Comparison of ENCODE assay signal across 25 cellular contexts in the genomic region with DNA sequence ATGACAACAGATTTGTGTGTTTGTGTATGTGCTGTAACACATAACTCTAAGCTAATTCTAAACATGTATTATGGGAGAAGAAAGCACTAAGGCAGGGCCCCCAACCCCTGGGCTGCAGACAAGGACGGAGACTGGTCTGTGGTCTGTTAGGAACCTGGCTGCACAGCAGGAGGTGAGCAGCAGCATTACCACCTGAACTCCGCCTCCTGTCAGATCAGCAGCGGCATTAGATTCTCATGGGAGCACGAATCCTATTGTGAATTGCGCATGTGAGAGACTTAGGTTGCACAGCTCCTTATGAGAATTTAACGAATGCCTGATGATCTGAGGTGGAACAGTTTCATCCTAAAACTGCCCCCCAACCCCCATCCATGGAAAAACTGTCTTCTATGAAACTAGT. TPM values are rescaled to one million over a fixed set of nuclear protein-coding genes. Genes with fewer than 3 reads are reported as not detected.
A peak's percentile ranks its signal among the peaks of the same experiment; 100 is the strongest.
DNase-seq lines count a peak whose midpoint lies in the region; TF ChIP-seq lines count a peak whose summit lies in the region.
"Had no signal": no experiment of that assay in that cellular context is flagged by ENCODE, and none has a peak within 500 bp of the region (broad histone marks: within the 10 kb centered on the region; RNA-seq: fewer than 3 reads in every experiment).

No MANE protein-coding gene starts in this region.

- H3K9ac ChIP-seq in endodermal cell (ENCODE audit: extremely low read depth, low read length, poor library complexity, severe bottlenecking): no peak overlapping the region
- H3K9ac ChIP-seq: BLaER1 treated with 17β-estradiol and CSF1 and Interleukin-3, amounts not matched to agents 10 nM and 100 nM; GM23248; SK-N-SH had no signal

- DNase-seq in NCI-H2171 treated with DMSO at 0.1 percent for 48 hours (lab: John Stamatoyannopoulos, UW): peak; percentile 72
- DNase-seq in NCI-H2171 (lab: John Stamatoyannopoulos, UW): no peak
- DNase-seq in NCI-H82 (lab: John Stamatoyannopoulos, UW): peak; percentile 59
- DNase-seq in endodermal cell: peak; percentile 76
- DNase-seq in cortex of kidney (lab: John Stamatoyannopoulos, UW): no peak
- DNase-seq in occipital lobe (lab: John Stamatoyannopoulos, UW): no peak
- DNase-seq in coronary artery (ENCODE audit: low spot score): no peak
- DNase-seq: AML-193; CD4-positive, alpha-beta T cell; GM23248; HCEC 1CT; Kasumi-1; NCI-H1105; NCI-H1694 treated with DMSO at 0.1 percent for 48 hours; NCI-H2081 treated with DMSO at 0.1 percent for 48 hours; NCI-H345; NCI-H510A treated with DMSO at 0.1 percent for 48 hours; NCI-H748 treated with DMSO at 0.1 percent for 48 hours; NK-92 treated with Interleukin-12 subunit alpha and Interleukin-12 subunit beta, amount 100 ng/mL, for 24 hours; PC-3; SK-N-SH; SW 1271 had no signal

- H3K4me3 ChIP-seq in endodermal cell (ENCODE audit: low read length) (no peak overlapping the region), coronary artery (no peak overlapping the region)
- H3K4me3 ChIP-seq: A549; BLaER1 treated with 17β-estradiol and CSF1 and Interleukin-3, amounts not matched to agents 10 nM and 100 nM; GM23248; K562 had no signal

- H3K36me3 Mint-ChIP-seq in endodermal cell (ENCODE audit: low read depth): no peaks in the 10 kb centered on the region

- H3K9me3 ChIP-seq in endodermal cell (ENCODE audit: control insufficient read depth, low read length): no peaks in the 10 kb centered on the region
- H3K9me3 ChIP-seq: A549, SK-N-SH had no signal

- no peak overlapping the region for H3K4me3 Mint-ChIP-seq in endodermal cell
- H3K4me3 Mint-ChIP-seq: CD4-positive, alpha-beta T cell had no signal

- H3K9me3 Mint-ChIP-seq in endodermal cell: peaks cover 4% of the 10 kb centered on the region
- H3K9me3 Mint-ChIP-seq: CD4-positive, alpha-beta T cell had no signal

- peaks cover 14% of the 10 kb centered on the region for H3K4me1 Mint-ChIP-seq in endodermal cell

- H3K36me3 ChIP-seq in endodermal cell (ENCODE audit: control insufficient read depth, insufficient read depth, low read length): no peaks in the 10 kb centered on the region
- H3K36me3 ChIP-seq: BLaER1 treated with 17β-estradiol and CSF1 and Interleukin-3, amounts not matched to agents 10 nM and 100 nM had no signal

- WGBS in endodermal cell (ENCODE audit: insufficient coverage in 1 of 2, insufficient read length in 1 of 2), 2 experiments: 70 to 72% methylated on average over 6 of the region's 6 CpGs

- peaks cover 83% of the 10 kb centered on the region for H3K27me3 Mint-ChIP-seq in endodermal cell (ENCODE audit: insufficient read depth)
- H3K27me3 Mint-ChIP-seq: CD4-positive, alpha-beta T cell had no signal

- H3K4me1 ChIP-seq in endodermal cell (ENCODE audit: control insufficient read depth, insufficient read depth, low read length): no peaks in the 10 kb centered on the region
- H3K4me1 ChIP-seq: A549; BLaER1 treated with 17β-estradiol and CSF1 and Interleukin-3, amounts not matched to agents 10 nM and 100 nM had no signal

- H3K27me3 ChIP-seq in endodermal cell (ENCODE audit: control insufficient read depth, insufficient read depth, low read length, poor library complexity, severe bottlenecking): peaks cover 76% of the 10 kb centered on the region
- H3K27me3 ChIP-seq: BLaER1 treated with 17β-estradiol and CSF1 and Interleukin-3, amounts not matched to agents 10 nM and 100 nM had no signal

- H3K27ac Mint-ChIP-seq in endodermal cell: no peak overlapping the region
- H3K27ac Mint-ChIP-seq: CD4-positive, alpha-beta T cell had no signal

- TF ChIP-seq CTCF in endodermal cell (conservative IDR thresholded peaks at IDR 0.05) (no peak), coronary artery (IDR thresholded peaks at IDR 0.05) (no peak)

- H3K27ac ChIP-seq in endodermal cell (ENCODE audit: low read depth, low read length): no peak overlapping the region
- no peak overlapping the region for H3K27ac ChIP-seq in coronary artery
- H3K27ac ChIP-seq: A549; BLaER1 treated with 17β-estradiol and CSF1 and Interleukin-3, amounts not matched to agents 10 nM and 100 nM; GM23248 had no signal

RNA-seq across cellular contexts. Expression of a gene that starts 14.2 kb away (rescaled TPM):
- total RNA-seq in endodermal cell (1 to 10 TPM; 2.9 to 3.8 TPM), occipital lobe (156 TPM)
- polyA plus RNA-seq in endodermal cell (2013, experiment 1 of 2): 5.9 TPM
- polyA plus RNA-seq in endodermal cell (2013, experiment 2 of 2): 4.2 TPM
- total RNA-seq: CD4-positive, alpha-beta T cell; GM23248; PC-3 had no signal
- polyA plus RNA-seq: GM23248 had no signal

Comparison
In these comparisons a context has a peak if more than half of its experiments do, and no peak if none do; other contexts are left out.
1. DNase-seq: peak in NCI-H2171 treated with DMSO at 0.1 percent for 48 hours (single experiment), NCI-H82 (single experiment) and endodermal cell (single experiment); none in NCI-H2171 (single experiment), cortex of kidney (single experiment), occipital lobe (single experiment) and coronary artery (single experiment).
2. RNA of a gene that starts 14.2 kb away (total RNA-seq): 156 TPM in occipital lobe (single experiment); 2.9 to 3.8 TPM in endodermal cell; every median in the first group is over 10 times any median in the second.